In genomic region chr19:33468361-33469170, GRCh38 we compare ENCODE assay signal across 21 cellular contexts. TPM values are rescaled to one million over a fixed set of nuclear protein-coding genes. Genes with fewer than 3 reads are reported as not detected.
DNase-seq lines count a peak whose midpoint lies in the region; ATAC-seq and TF ChIP-seq lines count a peak whose summit lies in the region.
"Had no signal": no experiment of that assay in that cellular context is flagged by ENCODE, and none has a peak within 500 bp of the region (broad histone marks: within the 10 kb centered on the region; RNA-seq: fewer than 3 reads in every experiment).

No MANE protein-coding gene starts in this region.

- no peaks in the 10 kb centered on the region for H3K27me3 Mint-ChIP-seq in nephron progenitor cell (ENCODE audit: low read depth, poor library complexity)
- H3K27me3 Mint-ChIP-seq: activated naive CD8-positive, alpha-beta T cell treated with anti-CD3 and anti-CD28 coated beads, Interleukin-2, amount 50 U/mL, for 24 hours had no signal

- no peaks in the 10 kb centered on the region for H3K79me2 ChIP-seq in PC-3 (ENCODE audit: low read length)

- DNase-seq in A172 (ENCODE audit: low spot score) (peak; percentile 91), H4 (ENCODE audit: low spot score) (peak; percentile 73), dorsolateral prefrontal cortex (peak in 8 of 10 donors; percentile 19 to 78 (median 57)), nephron progenitor cell (peak; percentile 45), PC-3 (no peak), DMS153 treated with DMSO at 0.1 percent for 48 hours (lab: John Stamatoyannopoulos, UW; ENCODE audit: unreplicated experiment) (no peak), BE2C (no peak), substantia nigra (lab: John Stamatoyannopoulos, UW) (no peak)
- DNase-seq: activated CD4-positive, alpha-beta T cell treated with anti-CD3 and anti-CD28 coated beads, Interleukin-2, amount 50 U/mL, for 48 hours; activated naive CD8-positive, alpha-beta T cell treated with anti-CD3 and anti-CD28 coated beads, Interleukin-2, amount 50 U/mL, for 24 hours; central memory CD4-positive, alpha-beta T cell; HCEC 1CT; midbrain; NCI-H2029; NCI-H510A treated with DMSO at 0.1 percent for 48 hours; SHP77 treated with DMSO at 0.1 percent for 48 hours; stimulated activated naive CD8-positive, alpha-beta T cell treated with anti-CD3 and anti-CD28 coated beads, Interleukin-15, Interleukin-2, amounts not matched to agents 100 U/mL and 50 U/mL, for 24 hours had no signal

- no peak for TF ChIP-seq CTCF in dorsolateral prefrontal cortex (IDR thresholded peaks at IDR 0.05 in 54 of 56, conservative IDR thresholded peaks at IDR 0.05 in 2 of 56; ENCODE audit: low read depth in 1 of 56, partially characterized antibody in 56 of 56)
- no peak for TF ChIP-seq CTCF in nephron progenitor cell (IDR thresholded peaks at IDR 0.05)
- TF ChIP-seq CTCF in PC-3 (conservative IDR thresholded peaks at IDR 0.05; ENCODE audit: low read depth, low read length), result no peak
- TF ChIP-seq CTCF in BE2C (IDR thresholded peaks at IDR 0.05; ENCODE audit: low read depth, low read length), result no peak

- no peak overlapping the region for H3K4me3 ChIP-seq in dorsolateral prefrontal cortex
- H3K4me3 ChIP-seq in PC-3 (ENCODE audit: low read length), result no peak overlapping the region
- no peak overlapping the region for H3K4me3 ChIP-seq in BE2C (ENCODE audit: low read depth, low read length)
- H3K4me3 ChIP-seq: right atrium auricular region had no signal

- H3K4me3 Mint-ChIP-seq in nephron progenitor cell, result no peak overlapping the region
- H3K4me3 Mint-ChIP-seq: activated naive CD8-positive, alpha-beta T cell treated with anti-CD3 and anti-CD28 coated beads, Interleukin-2, amount 50 U/mL, for 24 hours; activated T-helper 1 cell treated with anti-CD3 and anti-CD28 coated beads, Interleukin-12 subunit alpha, Interleukin-12 subunit beta, Interleukin-2, Interleukin-4 antibody, amounts not matched to agents 30 ng/mL and 10 ng/mL and 1 ng/mL, durations not matched to agents 14 hours and 24 hours and 36 hours had no signal

- no peaks in the 10 kb centered on the region for H3K36me3 Mint-ChIP-seq in nephron progenitor cell (ENCODE audit: low read depth)

- H4K20me1 ChIP-seq in PC-3 (ENCODE audit: low read length), result no peaks in the 10 kb centered on the region

- H3F3A ChIP-seq in PC-3 (ENCODE audit: low read length, unreplicated experiment), result no peaks in the 10 kb centered on the region

- H3K27ac ChIP-seq in dorsolateral prefrontal cortex, result peak overlapping the region in 2 of 59 donors; percentile 17 to 54
- H3K27ac ChIP-seq in PC-3 (ENCODE audit: low read length), result no peak overlapping the region
- no peak overlapping the region for H3K27ac ChIP-seq in substantia nigra (ENCODE audit: low read depth, low read length, poor library complexity, severe bottlenecking)
- H3K27ac ChIP-seq: HL-60, neutrophil, right atrium auricular region had no signal

- peaks cover 47% of the 10 kb centered on the region for H3K4me1 Mint-ChIP-seq in nephron progenitor cell
- H3K4me1 Mint-ChIP-seq: activated naive CD8-positive, alpha-beta T cell treated with anti-CD3 and anti-CD28 coated beads, Interleukin-2, amount 50 U/mL, for 24 hours had no signal

- H3K4me2 ChIP-seq in PC-3 (ENCODE audit: low read length), result no peak overlapping the region

- H3K27ac Mint-ChIP-seq in nephron progenitor cell, result no peak overlapping the region
- H3K27ac Mint-ChIP-seq: activated naive CD8-positive, alpha-beta T cell treated with anti-CD3 and anti-CD28 coated beads, Interleukin-2, amount 50 U/mL, for 24 hours; activated T-helper 1 cell treated with anti-CD3 and anti-CD28 coated beads, Interleukin-12 subunit alpha, Interleukin-12 subunit beta, Interleukin-2, Interleukin-4 antibody, amounts not matched to agents 30 ng/mL and 10 ng/mL and 1 ng/mL, durations not matched to agents 14 hours and 24 hours and 36 hours had no signal

- H3K27me3 ChIP-seq in dorsolateral prefrontal cortex, result no peaks in the 10 kb centered on the region
- H3K27me3 ChIP-seq in PC-3 (ENCODE audit: low read length), result no peaks in the 10 kb centered on the region
- no peaks in the 10 kb centered on the region for H3K27me3 ChIP-seq in BE2C
- H3K27me3 ChIP-seq: neutrophil, right atrium auricular region had no signal

- no peak overlapping the region for H3K9ac ChIP-seq in PC-3 (ENCODE audit: low read length)

- H3K9me3 ChIP-seq in PC-3 (ENCODE audit: low read length) (no peaks in the 10 kb centered on the region), BE2C (no peaks in the 10 kb centered on the region)
- H3K9me3 ChIP-seq: neutrophil, right atrium auricular region had no signal

- intact Hi-C loops in dorsolateral prefrontal cortex (cut with DNase I), result no loop called here
- intact Hi-C loops in PC-3 (cut with micrococcal nuclease), result no loop called here

- no peaks in the 10 kb centered on the region for H3K9me2 ChIP-seq in PC-3 (replicated peaks; ENCODE audit: low read length)

- no TSS peak for BruUV-seq in PC-3 (replicated peaks; lab: Mats Ljungman, UMichigan)

- H3K36me3 ChIP-seq in PC-3 (ENCODE audit: low read depth, low read length) (no peaks in the 10 kb centered on the region), BE2C (peaks cover 5% of the 10 kb centered on the region; the same call in 1 of the 2 replicates)
- H3K36me3 ChIP-seq: neutrophil, right atrium auricular region had no signal

- POLR2A ChIA-PET in PC-3 (lab: Charles Lee; ENCODE audit: unreplicated experiment), result no interaction called here

- ATAC-seq in PC-3, result no peak
- ATAC-seq: activated naive CD8-positive, alpha-beta T cell treated with anti-CD3 and anti-CD28 coated beads, Interleukin-2, amount 50 U/mL, for 24 hours; stimulated activated naive CD8-positive, alpha-beta T cell treated with anti-CD3 and anti-CD28 coated beads, Interleukin-15, Interleukin-2, amounts not matched to agents 100 U/mL and 50 U/mL, for 24 hours had no signal

- H3K4me1 ChIP-seq in PC-3 (ENCODE audit: insufficient read depth, low read length) (peaks cover 12% of the 10 kb centered on the region), BE2C (peaks cover 10% of the 10 kb centered on the region)

- H3K9me3 Mint-ChIP-seq in nephron progenitor cell, result no peaks in the 10 kb centered on the region
- H3K9me3 Mint-ChIP-seq: activated naive CD8-positive, alpha-beta T cell treated with anti-CD3 and anti-CD28 coated beads, Interleukin-2, amount 50 U/mL, for 24 hours; activated T-helper 1 cell treated with anti-CD3 and anti-CD28 coated beads, Interleukin-12 subunit alpha, Interleukin-12 subunit beta, Interleukin-2, Interleukin-4 antibody, amounts not matched to agents 30 ng/mL and 10 ng/mL and 1 ng/mL, durations not matched to agents 14 hours and 24 hours and 36 hours had no signal

- no peak overlapping the region for H2AFZ ChIP-seq in PC-3 (ENCODE audit: low read length)

- CTCF ChIA-PET in PC-3 (lab: Charles Lee), result no interaction called here

RNA-seq across cellular contexts. Expression of gene PEPD, which starts 53.0 kb away (rescaled TPM):
- total RNA-seq in A172 (2014; rRNA removed; shearing (Covaris generic)), result 72.3 and 84.1 TPM in 2 replicates
- 62.7 and 64.2 TPM in 2 replicates for total RNA-seq in H4 (2014; rRNA removed; shearing (Covaris generic))
- total RNA-seq in dorsolateral prefrontal cortex (10 to 100 TPM; 35.5 to 84.7 (median 59.0) TPM), PC-3 (2014; rRNA removed) (53.4 and 59.0 TPM in 2 replicates)
- polyA plus RNA-seq in BE2C (2012; ENCODE audit: insufficient read depth, insufficient read length, low read depth), result 76.7 TPM

Comparison
In these comparisons a context has a peak if more than half of its experiments do, and no peak if none do; other contexts are left out.
1. DNase-seq: peak in A172 (single experiment), H4 (single experiment), dorsolateral prefrontal cortex (8 of 10) and nephron progenitor cell (single experiment); none in PC-3 (single experiment), DMS153 treated with DMSO at 0.1 percent for 48 hours (single experiment), BE2C (single experiment) and substantia nigra (0 of 49).